ENCODE assay signal across 8 cellular contexts in genomic region chr2:61889212-61889956, GRCh38. TPM values are rescaled to one million over a fixed set of nuclear protein-coding genes. Genes with fewer than 3 reads are reported as not detected.
DNase-seq lines count a peak whose midpoint lies in the region; ATAC-seq, FAIRE-seq and TF ChIP-seq lines count a peak whose summit lies in the region.

No MANE protein-coding gene starts in this region.

- no peaks in the 10 kb centered on the region for H3K27me3 Mint-ChIP-seq in central memory CD8-positive, alpha-beta T cell
- H3K27me3 Mint-ChIP-seq in naive B cell, result no peaks in the 10 kb centered on the region

- no peaks in the 10 kb centered on the region for H3K4me1 ChIP-seq in BE2C

- peak overlapping the region; percentile 98 for H3K27ac Mint-ChIP-seq in central memory CD8-positive, alpha-beta T cell (ENCODE audit: low read depth)
- peak overlapping the region; percentile 15 to 100 (median 90) for H3K27ac Mint-ChIP-seq in naive B cell

- peaks cover 31% of the 10 kb centered on the region for H3K36me3 Mint-ChIP-seq in central memory CD8-positive, alpha-beta T cell (ENCODE audit: insufficient read depth)
- H3K36me3 Mint-ChIP-seq in naive B cell, result no peaks in the 10 kb centered on the region

- H3K27ac ChIP-seq in KOPT-K1 (ENCODE audit: low read depth, low read length, poor library complexity, severe bottlenecking), result peak overlapping the region; percentile 92

- DNase-seq in BE2C, result no peak
- no peak for DNase-seq in central memory CD8-positive, alpha-beta T cell (ENCODE audit: low spot score in 2 of 2)
- DNase-seq in naive B cell, result no peak
- no peak for DNase-seq in H4 (ENCODE audit: low spot score)
- DNase-seq in frontal cortex (ENCODE audit: low spot score in 2 of 2), result no peak
- no peak for DNase-seq in T-helper 9 cell
- no peak for DNase-seq in epidermal melanocyte (ENCODE audit: insufficient read length, low spot score)

- no peaks in the 10 kb centered on the region for H3K27me3 ChIP-seq in BE2C

- no peak for FAIRE-seq in frontal cortex (lab: Jason Lieb, UNC)

- ATAC-seq in central memory CD8-positive, alpha-beta T cell (replicated peaks; ENCODE audit: extremely low read depth, poor library complexity, severe bottlenecking), result no peak
- ATAC-seq in naive B cell (ENCODE audit: low read depth in 2 of 2), result no peak

- H3K36me3 ChIP-seq in BE2C, result peaks cover 10% of the 10 kb centered on the region
- peaks cover 28% of the 10 kb centered on the region for H3K36me3 ChIP-seq in KOPT-K1 (ENCODE audit: insufficient read depth, low read length)

- no peaks in the 10 kb centered on the region for H3K9me3 Mint-ChIP-seq in central memory CD8-positive, alpha-beta T cell
- no peaks in the 10 kb centered on the region for H3K9me3 Mint-ChIP-seq in naive B cell

- peak overlapping the region; percentile 97 for H3K4me3 ChIP-seq in BE2C (ENCODE audit: low read depth, low read length)

- H3K9me3 ChIP-seq in BE2C (no peaks in the 10 kb centered on the region), KOPT-K1 (ENCODE audit: insufficient read depth, low read length, poor library complexity, severe bottlenecking) (no peaks in the 10 kb centered on the region)

- peak overlapping the region; percentile 99 for H3K4me3 Mint-ChIP-seq in central memory CD8-positive, alpha-beta T cell
- peak overlapping the region; percentile 94 to 100 (median 98) for H3K4me3 Mint-ChIP-seq in naive B cell

- peaks cover 27% of the 10 kb centered on the region for H3K4me1 Mint-ChIP-seq in central memory CD8-positive, alpha-beta T cell
- peaks cover 19 to 33% (median 26%) of the 10 kb centered on the region in 3 donors for H3K4me1 Mint-ChIP-seq in naive B cell

- no peak for TF ChIP-seq CTCF in BE2C (IDR thresholded peaks at IDR 0.05; ENCODE audit: low read depth, low read length)

RNA-seq across cellular contexts. Expression of gene CCT4, which starts 0.9 kb away (rescaled TPM):
- polyA plus RNA-seq in BE2C (2012; ENCODE audit: insufficient read depth, insufficient read length, low read depth), result 99.2 TPM
- polyA plus RNA-seq in naive B cell (ENCODE audit: low read depth in 6 of 6), result 100 to 1,000 TPM in 5 of 6 donors, 10 to 100 TPM in 1; 89.8 to 142 (median 115) TPM
- total RNA-seq in H4 (2014; rRNA removed; shearing (Covaris generic)), result 268 and 273 TPM in 2 replicates
- total RNA-seq in frontal cortex, result 223 TPM

RNA-seq across cellular contexts. Expression of gene COMMD1, which starts 16.1 kb away (rescaled TPM):
- polyA plus RNA-seq in BE2C (2012; ENCODE audit: insufficient read depth, insufficient read length, low read depth), result 18.6 TPM
- polyA plus RNA-seq in naive B cell (ENCODE audit: low read depth in 6 of 6), result 10 to 100 TPM; 49.3 to 66.0 (median 59.3) TPM
- 46.1 and 58.1 TPM in 2 replicates for total RNA-seq in H4 (2014; rRNA removed; shearing (Covaris generic))
- 40.8 TPM for total RNA-seq in frontal cortex

RNA-seq across cellular contexts. Expression of gene FAM161A, which starts 35.5 kb away (rescaled TPM):
- 0.60 TPM for polyA plus RNA-seq in BE2C (2012; ENCODE audit: insufficient read depth, insufficient read length, low read depth)
- 1 to 10 TPM in 5 of 6 donors, under 1 TPM in 1; 0.95 to 1.9 (median 1.7) TPM for polyA plus RNA-seq in naive B cell (ENCODE audit: low read depth in 6 of 6)
- total RNA-seq in H4 (2014; rRNA removed; shearing (Covaris generic)), result 1.3 and 1.5 TPM in 2 replicates
- total RNA-seq in frontal cortex, result 29.8 TPM

Comparison
In these comparisons a context has a peak if more than half of its experiments do, and no peak if none do; other contexts are left out.
1. RNA of gene FAM161A, which starts 35.5 kb away (total RNA-seq): 29.8 TPM in frontal cortex (single experiment); 1.3 to 1.5 TPM in H4; every median in the first group is over 10 times any median in the second.